In the genomic region with DNA sequence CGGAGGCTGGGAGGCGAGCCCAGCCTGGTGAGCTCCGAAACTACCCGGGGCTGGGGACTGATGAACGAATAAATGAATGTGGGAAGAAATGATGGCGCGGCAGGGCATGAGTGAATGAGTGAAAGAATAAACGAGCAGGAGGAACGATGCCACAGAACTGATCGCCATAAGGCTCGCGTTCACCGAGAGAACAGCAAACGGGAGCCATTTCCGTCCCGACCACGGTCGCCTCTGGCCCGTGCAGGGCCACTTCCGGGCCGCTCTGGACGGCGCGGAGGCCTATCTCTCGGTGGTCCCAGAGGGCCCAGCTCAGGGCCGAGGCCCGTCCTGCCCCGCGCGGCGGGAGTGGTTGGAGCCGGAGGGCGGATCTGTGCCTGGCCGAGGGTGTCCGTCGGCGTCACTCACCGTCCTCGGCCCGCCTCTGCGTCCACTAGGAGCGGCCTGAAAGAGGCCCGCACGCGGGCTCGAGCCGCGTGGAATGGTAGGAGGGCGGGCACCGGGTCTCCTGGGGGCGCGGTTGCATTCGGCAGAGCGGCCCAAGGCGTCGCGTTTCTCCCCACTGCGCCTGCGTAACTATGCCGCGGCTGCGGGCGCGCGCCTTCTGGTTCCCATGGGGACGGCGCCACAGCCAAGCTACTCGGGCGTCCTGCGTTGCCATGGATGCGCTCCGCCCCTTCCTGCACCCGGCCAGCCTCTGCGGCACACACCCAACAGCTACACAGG, we compare ENCODE assay signal across 8 cellular contexts. TPM values are rescaled to one million over a fixed set of nuclear protein-coding genes. Genes with fewer than 3 reads are reported as not detected.
DNase-seq lines count a peak whose midpoint lies in the region; ATAC-seq, FAIRE-seq and TF ChIP-seq lines count a peak whose summit lies in the region.

A gene (minus strand): TSS at position 480 of the 723 bp plus-strand sequence. CDS start 5,116 bp downstream, outside the sequence.

- H3K36me3 ChIP-seq in astrocyte (ENCODE audit: insufficient read depth, low read length) = no peaks in the 10 kb centered on the region
- no peaks in the 10 kb centered on the region for H3K36me3 ChIP-seq in hepatocyte (replicated peaks; ENCODE audit: insufficient read depth, low read depth)

- H2AFZ ChIP-seq in astrocyte (ENCODE audit: low read depth, low read length) = peak within 1 kb of the TSS; percentile 97
- peak within 1 kb of the TSS; percentile 93 for H2AFZ ChIP-seq in hepatocyte

- 1% methylated on average over 74 of the region's 74 CpGs for WGBS in hepatocyte (ENCODE audit: low lambda C conversion rate, missing lambda C conversion rate)

- no peaks in the 10 kb centered on the region for H3K9me3 Mint-ChIP-seq in T-helper 2 cell treated with Interferon-gamma antibody and Interleukin-4, amounts not matched to agents 5 μg/mL and 100 μg/mL, for 36 hours
- H3K9me3 Mint-ChIP-seq in astrocyte (ENCODE audit: unreplicated experiment) = no peaks in the 10 kb centered on the region

- H3K4me2 ChIP-seq in astrocyte (ENCODE audit: low read length) (peak within 1 kb of the TSS; percentile 99), hepatocyte (peak within 1 kb of the TSS; percentile 88)

- ATAC-seq in GM18505 (IDR thresholded peaks at IDR 0.05; ENCODE audit: unreplicated experiment) = peak; percentile 86
- peak; percentile 82 for ATAC-seq in HG02970 (IDR thresholded peaks at IDR 0.05; ENCODE audit: low FRiP score, unreplicated experiment)

- H3K9me2 ChIP-seq in hepatocyte (replicated peaks; ENCODE audit: insufficient read depth) = no peaks in the 10 kb centered on the region

- no peaks in the 10 kb centered on the region for H3K36me3 Mint-ChIP-seq in T-helper 2 cell treated with Interferon-gamma antibody and Interleukin-4, amounts not matched to agents 5 μg/mL and 100 μg/mL, for 36 hours (ENCODE audit: low read depth)
- peaks cover 8% of the 10 kb centered on the region for H3K36me3 Mint-ChIP-seq in astrocyte (ENCODE audit: low read depth, unreplicated experiment)

- no peaks in the 10 kb centered on the region for H3K27me3 Mint-ChIP-seq in T-helper 2 cell treated with Interferon-gamma antibody and Interleukin-4, amounts not matched to agents 5 μg/mL and 100 μg/mL, for 36 hours (ENCODE audit: low read depth)
- H3K27me3 Mint-ChIP-seq in astrocyte (ENCODE audit: low read depth, unreplicated experiment) = no peaks in the 10 kb centered on the region

- DNase-seq in NCI-H187 treated with DMSO at 0.1 percent for 48 hours (lab: John Stamatoyannopoulos, UW) (peak; percentile 77), astrocyte (ENCODE audit: low read depth) (peak; percentile 87), hepatocyte (ENCODE audit: low spot score) (peak; percentile 97), renal cortical epithelial cell (ENCODE audit: low read depth) (peak; percentile 86), cortex of kidney (lab: John Stamatoyannopoulos, UW) (no peak)
- peak; percentile 96 for DNase-seq in T-helper 2 cell treated with Interferon-gamma antibody and Interleukin-4, amounts not matched to agents 5 μg/mL and 100 μg/mL, for 36 hours (ENCODE audit: low spot score)

- TF ChIP-seq POLR2A in GM18505 (IDR thresholded peaks at IDR 0.05; ENCODE audit: borderline replicate concordance, extremely low read depth, insufficient read depth, insufficient read length) = peak; percentile 87

- H3K4me1 Mint-ChIP-seq in T-helper 2 cell treated with Interferon-gamma antibody and Interleukin-4, amounts not matched to agents 5 μg/mL and 100 μg/mL, for 36 hours (ENCODE audit: low read depth) = peaks cover 11% of the 10 kb centered on the region
- peaks cover 4% of the 10 kb centered on the region for H3K4me1 Mint-ChIP-seq in astrocyte (ENCODE audit: low read depth, unreplicated experiment)

- H3K4me3 ChIP-seq in astrocyte (ENCODE audit: insufficient read depth, low read depth, low read length) (peak within 1 kb of the TSS; percentile 71), hepatocyte (peak within 1 kb of the TSS; percentile 93)

- peak within 1 kb of the TSS; percentile 89 for H3K9ac ChIP-seq in astrocyte (ENCODE audit: low read length)

- peak within 1 kb of the TSS; percentile 91 for H3K27ac Mint-ChIP-seq in T-helper 2 cell treated with Interferon-gamma antibody and Interleukin-4, amounts not matched to agents 5 μg/mL and 100 μg/mL, for 36 hours
- peak within 1 kb of the TSS; percentile 90 for H3K27ac Mint-ChIP-seq in astrocyte (ENCODE audit: unreplicated experiment)

- H3K9me3 ChIP-seq in astrocyte (ENCODE audit: insufficient read depth, low read depth, low read length) (peaks cover 7% of the 10 kb centered on the region), hepatocyte (ENCODE audit: low read depth) (no peaks in the 10 kb centered on the region)

- no peak for TF ChIP-seq CTCF in astrocyte (IDR thresholded peaks at IDR 0.05; ENCODE audit: insufficient read depth, low read depth, low read length)
- TF ChIP-seq CTCF in hepatocyte (IDR thresholded peaks at IDR 0.05; ENCODE audit: poor library complexity) = no peak

- H3K79me2 ChIP-seq in astrocyte (ENCODE audit: insufficient read depth, low read length) = no peaks in the 10 kb centered on the region
- peaks cover 8% of the 10 kb centered on the region for H3K79me2 ChIP-seq in hepatocyte

- H3K4me1 ChIP-seq in astrocyte (ENCODE audit: insufficient read depth, low read length) (peaks cover 4% of the 10 kb centered on the region), hepatocyte (ENCODE audit: insufficient read depth) (peaks cover 7% of the 10 kb centered on the region)

- H3K27ac ChIP-seq in astrocyte (ENCODE audit: low read depth, low read length) (peak within 1 kb of the TSS; percentile 85), hepatocyte (peak within 1 kb of the TSS; percentile 100)

- peak within 1 kb of the TSS; percentile 86 for H3K4me3 Mint-ChIP-seq in T-helper 2 cell treated with Interferon-gamma antibody and Interleukin-4, amounts not matched to agents 5 μg/mL and 100 μg/mL, for 36 hours
- peak within 1 kb of the TSS; percentile 88 for H3K4me3 Mint-ChIP-seq in astrocyte (ENCODE audit: unreplicated experiment)

- H4K20me1 ChIP-seq in astrocyte (ENCODE audit: insufficient read depth, low read length) = no peaks in the 10 kb centered on the region
- no peaks in the 10 kb centered on the region for H4K20me1 ChIP-seq in hepatocyte (ENCODE audit: insufficient read depth, poor library complexity, severe bottlenecking)

- FAIRE-seq in astrocyte (lab: Jason Lieb, UNC) = no peak

- H3K27me3 ChIP-seq in astrocyte (ENCODE audit: insufficient read depth, low read length) = no peaks in the 10 kb centered on the region
- no peaks in the 10 kb centered on the region for H3K27me3 ChIP-seq in hepatocyte

RNA-seq across cellular contexts. Expression of the gene that starts here (rescaled TPM):
- total RNA-seq in astrocyte = 0.43 and 0.55 TPM in 2 replicates
- total RNA-seq in hepatocyte = 1.5 and 1.6 TPM in 2 replicates
- 3.3 and 4.3 TPM in 2 replicates for polyA plus RNA-seq in hepatocyte
- 0.17 and 5.5 TPM in 2 replicates for total RNA-seq in renal cortical epithelial cell

Comparison
In these comparisons a context has a peak if more than half of its experiments do, and no peak if none do; other contexts are left out.
1. Peak in DNase-seq, H3K4me3 ChIP-seq, H3K27ac ChIP-seq, H3K9ac ChIP-seq and H3K4me2 ChIP-seq in astrocyte; RNA of the gene not detected or under 1 TPM.